In genomic region chr6:53044572-53044971, GRCh38 we compare ENCODE assay signal across 30 cellular contexts. TPM values are rescaled to one million over a fixed set of nuclear protein-coding genes. Genes with fewer than 3 reads are reported as not detected.
DNase-seq lines count a peak whose midpoint lies in the region; TF ChIP-seq lines count a peak whose summit lies in the region.
"Had no signal": no experiment of that assay in that cellular context is flagged by ENCODE, and none has a peak within 500 bp of the region (broad histone marks: within the 10 kb centered on the region; RNA-seq: fewer than 3 reads in every experiment).

No MANE protein-coding gene starts in this region.

- H3K4me3 Mint-ChIP-seq in HFFc6 (peak overlapping the region; percentile 66; the same call in 1 of the 2 replicates), osteocyte (ENCODE audit: unreplicated experiment) (peak overlapping the region; percentile 11)
- H3K4me3 Mint-ChIP-seq: activated CD4-positive, alpha-beta memory T cell treated with anti-CD3 and anti-CD28 coated beads, Interleukin-2, amount 10 ng/mL, durations not matched to agents 7 days and 5 days; activated naive CD4-positive, alpha-beta T cell treated with anti-CD3 and anti-CD28 coated beads, Interleukin-2, amount 10 ng/mL, durations not matched to agents 7 days and 5 days; stimulated activated naive CD8-positive, alpha-beta T cell treated with anti-CD3 and anti-CD28 coated beads, Interleukin-15, Interleukin-2, amounts not matched to agents 100 ng/mL and 50 ng/mL, for 24 hours had no signal

- H3K9me3 ChIP-seq in fibroblast of lung (ENCODE audit: control insufficient read depth, insufficient read depth, low read depth, low read length), result no peaks in the 10 kb centered on the region
- H3K9me3 ChIP-seq: heart left ventricle, lower lobe of right lung, pancreas, spleen, testis had no signal

- in situ Hi-C loops in SK-MEL-5 (cut with HindIII; ENCODE audit: low pct_unique_long_range_greater_than_20kb, low sequenced_read_pairs), result no loop called here

- H3K36me3 ChIP-seq in fibroblast of lung (ENCODE audit: control insufficient read depth, insufficient read depth, low read length), result peaks cover under 1% of the 10 kb centered on the region

- peaks cover 1% of the 10 kb centered on the region for H3K79me2 ChIP-seq in fibroblast of lung (ENCODE audit: control insufficient read depth, insufficient read depth, low read length)

- peaks cover 98% of the 10 kb centered on the region for H3K4me1 Mint-ChIP-seq in HFFc6 (ENCODE audit: low read depth)
- H3K4me1 Mint-ChIP-seq in osteocyte (ENCODE audit: unreplicated experiment), result peaks cover 64% of the 10 kb centered on the region

- H2AFZ ChIP-seq in fibroblast of lung (ENCODE audit: low read length), result no peak overlapping the region

- H3K4me3 ChIP-seq in fibroblast of lung (replicated peaks in 1 of 4; ENCODE audit: control extremely low read depth in 1 of 4, insufficient read depth in 1 of 4, low read depth in 3 of 4, low read length in 4 of 4), result no peak overlapping the region
- H3K4me3 ChIP-seq: coronary artery, lower lobe of right lung, pancreas, spleen, testis had no signal

- DNase-seq in HFFc6, result no peak
- DNase-seq in SK-MEL-5 (ENCODE audit: low read depth, low spot score), result peak; percentile 20
- DNase-seq in fibroblast of lung (ENCODE audit: low read depth in 2 of 2), result no peak
- no peak for DNase-seq in osteocyte (ENCODE audit: extremely low spot score, unreplicated experiment)
- DNase-seq in HuH-7 (ENCODE audit: low spot score), result no peak
- no peak for DNase-seq in activated CD4-positive, alpha-beta T cell treated with anti-CD3 and anti-CD28 coated beads, Interleukin-2, amount 50 U/mL, for 48 hours
- no peak for DNase-seq in NCI-H748 treated with DMSO at 0.1 percent for 48 hours (lab: John Stamatoyannopoulos, UW)
- DNase-seq in stimulated activated CD4-positive, alpha-beta T cell treated with anti-CD3 and anti-CD28 coated beads, Interleukin-4, amount 100 ng/mL, for 24 hours, result no peak
- DNase-seq: activated CD4-positive, alpha-beta memory T cell treated with anti-CD3 and anti-CD28 coated beads, Interleukin-2, amount 10 ng/mL, durations not matched to agents 7 days and 5 days; activated CD4-positive, CD25-positive, alpha-beta regulatory T cell treated with anti-CD3 and anti-CD28 coated beads, Interleukin-2, amount 50 U/mL, for 72 hours; activated CD8-positive, alpha-beta memory T cell treated with anti-CD3 and anti-CD28 coated beads, Interleukin-2, amount 50 U/mL, for 4 hours; activated naive CD4-positive, alpha-beta T cell treated with anti-CD3 and anti-CD28 coated beads, Interleukin-2, amount 10 ng/mL, durations not matched to agents 7 days and 5 days; DMS79 treated with DMSO at 0.1 percent for 48 hours; effector CD8-positive, alpha-beta T cell; lower lobe of right lung; NCI-H1417; NCI-H2081 treated with DMSO at 0.1 percent for 48 hours; NCI-H2227 treated with DMSO at 0.1 percent for 48 hours; NCI-H526; NK-92 treated with Interleukin-12 subunit alpha and Interleukin-12 subunit beta, amount 100 ng/mL, for 24 hours; pancreas; spleen; stimulated activated CD4-positive, alpha-beta T cell treated with anti-CD3 and anti-CD28 coated beads, Interleukin-2, amount 100 ng/mL, for 24 hours; stimulated activated CD8-positive, alpha-beta memory T cell treated with anti-CD3 and anti-CD28 coated beads, Interleukin-4, amount 100 ng/mL, for 48 hours; testis had no signal

- H3K27ac ChIP-seq in fibroblast of lung (ENCODE audit: insufficient read depth, low read length), result peak overlapping the region; percentile 78
- H3K27ac ChIP-seq: C4-2B, coronary artery, lower lobe of right lung, pancreas, spleen, testis had no signal

- H3K9me3 Mint-ChIP-seq in HFFc6 (no peaks in the 10 kb centered on the region), osteocyte (ENCODE audit: unreplicated experiment) (no peaks in the 10 kb centered on the region)
- H3K9me3 Mint-ChIP-seq: activated CD4-positive, alpha-beta memory T cell treated with anti-CD3 and anti-CD28 coated beads, Interleukin-2, amount 10 ng/mL, durations not matched to agents 7 days and 5 days; activated naive CD4-positive, alpha-beta T cell treated with anti-CD3 and anti-CD28 coated beads, Interleukin-2, amount 10 ng/mL, durations not matched to agents 7 days and 5 days; nephron progenitor cell had no signal

- H3K27me3 ChIP-seq in fibroblast of lung (ENCODE audit: control insufficient read depth, insufficient read depth, low read length), result no peaks in the 10 kb centered on the region
- H3K27me3 ChIP-seq: heart left ventricle, pancreas, spleen, testis had no signal

- H4K20me1 ChIP-seq in fibroblast of lung (ENCODE audit: control insufficient read depth, extremely low read depth, insufficient read depth, low read length), result no peaks in the 10 kb centered on the region

- H3K9ac ChIP-seq in fibroblast of lung (ENCODE audit: insufficient read depth, low read length), result no peak overlapping the region

- peak overlapping the region; percentile 82 for H3K27ac Mint-ChIP-seq in HFFc6
- peak overlapping the region; percentile 90 for H3K27ac Mint-ChIP-seq in osteocyte (ENCODE audit: unreplicated experiment)
- H3K27ac Mint-ChIP-seq: activated CD4-positive, alpha-beta memory T cell treated with anti-CD3 and anti-CD28 coated beads, Interleukin-2, amount 10 ng/mL, durations not matched to agents 7 days and 5 days; activated naive CD4-positive, alpha-beta T cell treated with anti-CD3 and anti-CD28 coated beads, Interleukin-2, amount 10 ng/mL, durations not matched to agents 7 days and 5 days; nephron progenitor cell; stimulated activated naive CD8-positive, alpha-beta T cell treated with anti-CD3 and anti-CD28 coated beads, Interleukin-15, Interleukin-2, amounts not matched to agents 100 ng/mL and 50 ng/mL, for 24 hours had no signal

- H3K36me3 Mint-ChIP-seq in HFFc6 (ENCODE audit: low read depth) (peaks cover 36% of the 10 kb centered on the region), osteocyte (ENCODE audit: unreplicated experiment) (peaks cover 18% of the 10 kb centered on the region)

- H3K27me3 Mint-ChIP-seq in HFFc6 (ENCODE audit: insufficient read depth) (no peaks in the 10 kb centered on the region), osteocyte (ENCODE audit: unreplicated experiment) (no peaks in the 10 kb centered on the region)
- H3K27me3 Mint-ChIP-seq: activated CD4-positive, alpha-beta memory T cell treated with anti-CD3 and anti-CD28 coated beads, Interleukin-2, amount 10 ng/mL, durations not matched to agents 7 days and 5 days; activated naive CD4-positive, alpha-beta T cell treated with anti-CD3 and anti-CD28 coated beads, Interleukin-2, amount 10 ng/mL, durations not matched to agents 7 days and 5 days; stimulated activated naive CD8-positive, alpha-beta T cell treated with anti-CD3 and anti-CD28 coated beads, Interleukin-15, Interleukin-2, amounts not matched to agents 100 ng/mL and 50 ng/mL, for 24 hours had no signal

- peak overlapping the region; percentile 41 for H3K4me2 ChIP-seq in fibroblast of lung (ENCODE audit: extremely low read depth, insufficient read depth, low read length)

- TF ChIP-seq CTCF in HFFc6 (IDR thresholded peaks at IDR 0.05), result no peak
- TF ChIP-seq CTCF in fibroblast of lung (conservative IDR thresholded peaks at IDR 0.05 in 1 of 2, IDR thresholded peaks at IDR 0.05 in 1 of 2; ENCODE audit: low read depth in 1 of 2, low read length in 2 of 2), result no peak
- TF ChIP-seq CTCF in osteocyte (IDR thresholded peaks at IDR 0.05), result no peak

- peaks cover 26% of the 10 kb centered on the region for H3K4me1 ChIP-seq in fibroblast of lung (ENCODE audit: control insufficient read depth, extremely low read depth, insufficient read depth, low read length)
- H3K4me1 ChIP-seq: pancreas had no signal

RNA-seq across cellular contexts. Expression of gene CILK1, which starts 17.1 kb away (rescaled TPM):
- total RNA-seq in HFFc6 (2021; fragmentation: NEBNext Ultra II Directional; extraction: Animal tissue kit (Norgen Biotek cat#: 25700)), result 10 to 100 TPM; 13.6 to 17.8 (median 16.2) TPM
- 33.5 and 35.2 TPM in 2 replicates for total RNA-seq in SK-MEL-5 (2014; rRNA removed; shearing (Covaris generic))
- polyA plus RNA-seq in SK-MEL-5 (2015; cell fraction: cytosol; rRNA removed), result 26.0 and 36.6 TPM in 2 replicates
- polyA plus RNA-seq in SK-MEL-5 (2015; cell fraction: nucleus; rRNA removed), result 18.1 and 21.1 TPM in 2 replicates
- 6.7 and 10.1 TPM in 2 replicates for total RNA-seq in fibroblast of lung
- polyA plus RNA-seq in fibroblast of lung, result 15.4 and 16.4 TPM in 2 replicates
- polyA plus RNA-seq in fibroblast of lung (2012), result 8.6 TPM in 2 replicates
- polyA minus RNA-seq in fibroblast of lung (ENCODE audit: low replicate concordance), result 3.2 and 9.0 TPM in 2 replicates
- total RNA-seq in osteocyte, result 14.7 and 15.0 TPM in 2 replicates

RNA-seq across cellular contexts. Expression of gene FBXO9, which starts 20.6 kb away (rescaled TPM):
- total RNA-seq in HFFc6 (2021; fragmentation: NEBNext Ultra II Directional; extraction: Animal tissue kit (Norgen Biotek cat#: 25700)), result 100 to 1,000 TPM; 105 to 135 (median 122) TPM
- 51.3 and 51.7 TPM in 2 replicates for total RNA-seq in SK-MEL-5 (2014; rRNA removed; shearing (Covaris generic))
- 53.3 and 57.4 TPM in 2 replicates for polyA plus RNA-seq in SK-MEL-5 (2015; cell fraction: cytosol; rRNA removed)
- polyA plus RNA-seq in SK-MEL-5 (2015; cell fraction: nucleus; rRNA removed), result 338 and 410 TPM in 2 replicates
- 35.7 and 44.8 TPM in 2 replicates for total RNA-seq in fibroblast of lung
- 49.9 and 65.2 TPM in 2 replicates for polyA plus RNA-seq in fibroblast of lung
- 42.4 and 45.2 TPM in 2 replicates for polyA plus RNA-seq in fibroblast of lung (2012)
- polyA minus RNA-seq in fibroblast of lung (ENCODE audit: low replicate concordance), result 24.3 and 52.5 TPM in 2 replicates
- total RNA-seq in osteocyte, result 74.8 and 79.9 TPM in 2 replicates

RNA-seq across cellular contexts. Expression of gene GSTA4, which starts 49.5 kb away (rescaled TPM):
- total RNA-seq in HFFc6 (2021; fragmentation: NEBNext Ultra II Directional; extraction: Animal tissue kit (Norgen Biotek cat#: 25700)), result 10 to 100 TPM; 15.5 to 21.2 (median 19.7) TPM
- total RNA-seq in SK-MEL-5 (2014; rRNA removed; shearing (Covaris generic)), result 24.9 and 25.3 TPM in 2 replicates
- 17.7 and 19.4 TPM in 2 replicates for polyA plus RNA-seq in SK-MEL-5 (2015; cell fraction: cytosol; rRNA removed)
- polyA plus RNA-seq in SK-MEL-5 (2015; cell fraction: nucleus; rRNA removed), result 69.5 and 78.5 TPM in 2 replicates
- total RNA-seq in fibroblast of lung, result 44.9 and 54.0 TPM in 2 replicates
- polyA plus RNA-seq in fibroblast of lung, result 47.2 and 51.9 TPM in 2 replicates
- polyA plus RNA-seq in fibroblast of lung (2012), result 26.5 and 29.3 TPM in 2 replicates
- 2.2 and 4.1 TPM in 2 replicates for polyA minus RNA-seq in fibroblast of lung (ENCODE audit: low replicate concordance)
- 45.3 and 46.4 TPM in 2 replicates for total RNA-seq in osteocyte
